22 cellular contexts compared by ENCODE assay signal in the genomic region with DNA sequence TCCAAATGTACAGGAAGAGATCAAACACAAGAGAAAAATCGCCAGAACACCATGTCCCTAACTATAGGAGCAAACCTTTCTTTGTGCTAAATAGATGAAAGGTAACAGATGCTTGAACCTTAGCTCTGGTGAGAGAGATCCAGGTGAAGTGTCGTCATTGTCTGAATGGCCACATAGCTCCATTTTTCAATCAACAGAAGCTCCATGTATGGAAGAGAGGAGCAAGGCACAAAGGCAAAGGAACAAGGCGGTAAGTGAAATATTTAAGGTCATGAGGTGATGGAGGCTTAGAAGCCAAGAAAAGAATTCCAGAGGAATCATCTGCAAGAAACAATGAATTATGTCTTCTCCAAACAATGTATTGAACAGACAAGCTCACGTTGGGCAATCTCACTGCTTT.
DNase-seq lines count a peak whose midpoint lies in the region; ATAC-seq and TF ChIP-seq lines count a peak whose summit lies in the region.
"Had no signal": no experiment of that assay in that cellular context is flagged by ENCODE, and none has a peak within 500 bp of the region (broad histone marks: within the 10 kb centered on the region; RNA-seq: fewer than 3 reads in every experiment).

No MANE protein-coding gene starts in this region.

- in situ Hi-C loops in GM13977 (cut with MboI; ENCODE audit: low pct_unique_long_range_greater_than_20kb, low sequenced_read_pairs, unreplicated experiment) = no loop called here

- no peak overlapping the region for H3K4me3 ChIP-seq in subcutaneous abdominal adipose tissue (ENCODE audit: low read depth in 1 of 5, low read length in 5 of 5)
- H3K4me3 ChIP-seq: A549; BLaER1 treated with 17β-estradiol and CSF1 and Interleukin-3, amounts not matched to agents 10 nM and 100 nM; HAP-1 had no signal

- H3K27ac Mint-ChIP-seq in mesothelial cell of epicardium = peak overlapping the region; percentile 51
- no peak overlapping the region for H3K27ac Mint-ChIP-seq in activated naive CD4-positive, alpha-beta T cell treated with anti-CD3 and anti-CD28 coated beads for 36 hours
- H3K27ac Mint-ChIP-seq: CD4-positive, alpha-beta T cell; CD8-positive, alpha-beta memory T cell had no signal

- H3K9me3 ChIP-seq in subcutaneous abdominal adipose tissue (ENCODE audit: control insufficient read depth in 5 of 5, low read length in 5 of 5) = peaks cover 0 to 6% (median 0%) of the 10 kb centered on the region in 5 donors
- H3K9me3 ChIP-seq: A549, BE2C, HAP-1 had no signal

- H3K36me3 ChIP-seq in subcutaneous abdominal adipose tissue (ENCODE audit: control insufficient read depth in 5 of 5, insufficient read depth in 5 of 5, low read length in 5 of 5) = no peaks in the 10 kb centered on the region
- H3K36me3 ChIP-seq: BE2C; BLaER1 treated with 17β-estradiol and CSF1 and Interleukin-3, amounts not matched to agents 10 nM and 100 nM; HAP-1 had no signal

- DNase-seq in HCEC 1CT (peak; percentile 28), amniotic epithelial cell (ENCODE audit: low read depth) (peak; percentile 47), mesothelial cell of epicardium (ENCODE audit: low spot score in 2 of 2, unreplicated experiment in 2 of 2) (no peak), GM13977 (ENCODE audit: low spot score) (no peak)
- no peak for DNase-seq in activated naive CD4-positive, alpha-beta T cell treated with anti-CD3 and anti-CD28 coated beads for 36 hours
- DNase-seq: 8988T; ACHN; AML-193; BE2C; CD4-positive, alpha-beta T cell; CD8-positive, alpha-beta memory T cell; DMS 273 treated with DMSO at 0.1 percent for 48 hours; DMS53; DMS79 treated with DMSO at 0.1 percent for 48 hours; GF-D8; GOT3 had no signal

- intact Hi-C loops in activated naive CD4-positive, alpha-beta T cell treated with anti-CD3 and anti-CD28 coated beads for 36 hours (cut with micrococcal nuclease) = no loop called here

- peaks cover 0 to 17% (median 4%) of the 10 kb centered on the region in 5 donors for H3K4me1 ChIP-seq in subcutaneous abdominal adipose tissue (ENCODE audit: control insufficient read depth in 5 of 5, insufficient read depth in 5 of 5, low read length in 5 of 5)
- H3K4me1 ChIP-seq: A549; BLaER1 treated with 17β-estradiol and CSF1 and Interleukin-3, amounts not matched to agents 10 nM and 100 nM; HAP-1 had no signal

- peaks cover 27% of the 10 kb centered on the region for H3K9me3 Mint-ChIP-seq in mesothelial cell of epicardium
- peaks cover 10% of the 10 kb centered on the region for H3K9me3 Mint-ChIP-seq in activated naive CD4-positive, alpha-beta T cell treated with anti-CD3 and anti-CD28 coated beads for 36 hours
- H3K9me3 Mint-ChIP-seq: CD4-positive, alpha-beta T cell had no signal

- no peak overlapping the region for H3K4me3 Mint-ChIP-seq in mesothelial cell of epicardium
- no peak overlapping the region for H3K4me3 Mint-ChIP-seq in activated naive CD4-positive, alpha-beta T cell treated with anti-CD3 and anti-CD28 coated beads for 36 hours
- H3K4me3 Mint-ChIP-seq: CD14-positive monocyte; CD4-positive, alpha-beta T cell; CD8-positive, alpha-beta memory T cell had no signal

- H3K4me1 Mint-ChIP-seq in mesothelial cell of epicardium = peaks cover 39% of the 10 kb centered on the region
- H3K4me1 Mint-ChIP-seq in activated naive CD4-positive, alpha-beta T cell treated with anti-CD3 and anti-CD28 coated beads for 36 hours (ENCODE audit: low read depth) = no peaks in the 10 kb centered on the region
- H3K4me1 Mint-ChIP-seq: CD14-positive monocyte; CD8-positive, alpha-beta memory T cell had no signal

- TF ChIP-seq CTCF in mesothelial cell of epicardium (IDR thresholded peaks at IDR 0.05; ENCODE audit: unreplicated experiment) (no peak), GM13977 (IDR thresholded peaks at IDR 0.05; ENCODE audit: extremely low read depth, insufficient read depth, missing control alignments) (no peak)

- CTCF ChIA-PET in activated naive CD4-positive, alpha-beta T cell treated with anti-CD3 and anti-CD28 coated beads for 36 hours (lab: Charles Lee) = no interaction called here

- peak overlapping the region; percentile 44 for H3K27ac ChIP-seq in subcutaneous abdominal adipose tissue (ENCODE audit: low read depth, low read length)
- H3K27ac ChIP-seq: A549; BLaER1 treated with 17β-estradiol and CSF1 and Interleukin-3, amounts not matched to agents 10 nM and 100 nM had no signal

- H3K27me3 ChIP-seq in subcutaneous abdominal adipose tissue (ENCODE audit: control insufficient read depth in 5 of 5, insufficient read depth in 4 of 5, low read length in 5 of 5) = no peaks in the 10 kb centered on the region
- H3K27me3 ChIP-seq: BE2C; BLaER1 treated with 17β-estradiol and CSF1 and Interleukin-3, amounts not matched to agents 10 nM and 100 nM had no signal

- H3K9ac ChIP-seq in subcutaneous abdominal adipose tissue (ENCODE audit: low read length in 5 of 5) = no peak overlapping the region
- H3K9ac ChIP-seq: BLaER1 treated with 17β-estradiol and CSF1 and Interleukin-3, amounts not matched to agents 10 nM and 100 nM had no signal

- no peaks in the 10 kb centered on the region for H3K27me3 Mint-ChIP-seq in mesothelial cell of epicardium (ENCODE audit: low read depth)
- no peaks in the 10 kb centered on the region for H3K27me3 Mint-ChIP-seq in activated naive CD4-positive, alpha-beta T cell treated with anti-CD3 and anti-CD28 coated beads for 36 hours (ENCODE audit: low read depth)
- H3K27me3 Mint-ChIP-seq: CD4-positive, alpha-beta T cell had no signal

- H3K36me3 Mint-ChIP-seq in mesothelial cell of epicardium = peaks cover 6% of the 10 kb centered on the region
- H3K36me3 Mint-ChIP-seq in activated naive CD4-positive, alpha-beta T cell treated with anti-CD3 and anti-CD28 coated beads for 36 hours (ENCODE audit: low read depth) = no peaks in the 10 kb centered on the region
- H3K36me3 Mint-ChIP-seq: CD14-positive monocyte had no signal

- no peak for ATAC-seq in HG02642 (IDR thresholded peaks at IDR 0.05; ENCODE audit: poor library complexity, unreplicated experiment)
- ATAC-seq: A549 had no signal

Comparison
In these comparisons a context has a peak if more than half of its experiments do, and no peak if none do; other contexts are left out.
1. DNase-seq: peak in HCEC 1CT (single experiment) and amniotic epithelial cell (single experiment); none in mesothelial cell of epicardium (0 of 2), GM13977 (single experiment) and activated naive CD4-positive, alpha-beta T cell treated with anti-CD3 and anti-CD28 coated beads for 36 hours (single experiment).